In the genomic region with DNA sequence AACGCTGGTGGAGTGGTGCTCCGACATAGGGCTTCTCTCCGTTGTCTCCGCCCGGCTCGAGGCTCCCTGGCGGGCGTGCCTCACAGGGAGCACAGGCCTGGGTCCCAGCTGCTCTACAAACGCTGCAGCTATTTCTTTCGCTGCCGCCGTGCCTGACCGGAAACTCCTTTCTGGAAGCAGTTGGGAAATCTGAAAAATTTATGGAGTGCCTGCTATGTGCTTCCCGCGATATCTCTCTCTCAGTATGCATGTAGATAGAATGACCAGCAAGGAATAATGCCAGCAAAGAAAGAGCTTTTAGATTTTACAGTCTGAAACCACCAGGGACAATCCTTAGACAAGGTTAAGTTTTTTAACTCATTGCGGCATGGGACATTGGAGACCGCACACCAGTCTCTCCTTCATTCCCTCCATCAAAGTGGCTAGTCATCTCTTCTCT, we compare ENCODE assay signal across 8 cellular contexts. TPM values are rescaled to one million over a fixed set of nuclear protein-coding genes. Genes with fewer than 3 reads are reported as not detected.
DNase-seq lines count a peak whose midpoint lies in the region; ATAC-seq, FAIRE-seq and TF ChIP-seq lines count a peak whose summit lies in the region.

No MANE protein-coding gene starts in this region.

- intact Hi-C loops in activated CD4-positive, alpha-beta T cell treated with anti-CD3 and anti-CD28 coated beads for 36 hours (cut with DNase I, micrococcal nuclease), result loop anchor here (2.0 to 10.0 kb wide), 9 partner anchors 306 to 1830 kb away; partner anchors contain the start of genes ANAPC13 (in 1 of the 2), ASTE1 (in 1 of the 2), CEP63 (in 1 of the 2) and DNAJC13 (in 1 of the 2)

- H3K4me3 Mint-ChIP-seq in activated CD4-positive, alpha-beta T cell treated with anti-CD3 and anti-CD28 coated beads for 36 hours, result peak overlapping the region; percentile 83

- ATAC-seq in activated CD4-positive, alpha-beta T cell treated with anti-CD3 and anti-CD28 coated beads for 36 hours, result no peak

- peak overlapping the region; percentile 98 for H2AFZ ChIP-seq in osteoblast (ENCODE audit: low read length)

- peak overlapping the region; percentile 86 for H3K4me3 ChIP-seq in osteoblast (ENCODE audit: insufficient read depth, low read length)

- CTCF ChIA-PET in activated CD4-positive, alpha-beta T cell treated with anti-CD3 and anti-CD28 coated beads for 36 hours (lab: Charles Lee), result interaction anchor here (0.6 to 0.9 kb wide), 3 partner anchors 9 to 742 kb away, joined by 3 read pairs; no protein-coding TSS in a partner anchor

- peak overlapping the region; percentile 84 for H3K27ac Mint-ChIP-seq in activated CD4-positive, alpha-beta T cell treated with anti-CD3 and anti-CD28 coated beads for 36 hours

- no peaks in the 10 kb centered on the region for H3K27me3 Mint-ChIP-seq in activated CD4-positive, alpha-beta T cell treated with anti-CD3 and anti-CD28 coated beads for 36 hours

- H4K20me1 ChIP-seq in osteoblast (ENCODE audit: insufficient read depth, low read length), result peaks cover 8% of the 10 kb centered on the region

- H3K9me3 ChIP-seq in osteoblast (ENCODE audit: low read depth, low read length), result no peaks in the 10 kb centered on the region

- no peak for DNase-seq in activated CD4-positive, alpha-beta T cell treated with anti-CD3 and anti-CD28 coated beads for 36 hours
- no peak for DNase-seq in activated CD4-positive, alpha-beta T cell treated with anti-CD3 and anti-CD28 coated beads, Interleukin-2, amount 50 U/mL, for 1 hour
- DNase-seq in NOMO-1 treated with dmso at 0.1 percent for 144 hours (lab: John Stamatoyannopoulos, UW; ENCODE audit: unreplicated experiment) (peak; percentile 42), osteoblast (ENCODE audit: insufficient read length, low spot score, missing footprints) (no peak), SIG-M5 (lab: John Stamatoyannopoulos, UW) (no peak), GM19239 (ENCODE audit: insufficient read length, low spot score) (no peak), SK-N-DZ (ENCODE audit: low spot score) (no peak)

- FAIRE-seq in endometrium (lab: Jason Lieb, UNC) (peak; percentile 35), GM19239 (lab: Jason Lieb, UNC) (no peak)

- H3K27ac ChIP-seq in osteoblast (ENCODE audit: low read depth, low read length), result peak overlapping the region; percentile 80

- POLR2A ChIA-PET in activated CD4-positive, alpha-beta T cell treated with anti-CD3 and anti-CD28 coated beads for 36 hours (lab: Charles Lee), result interaction anchor here (0.6 kb wide), 1 partner anchor 745 kb away, joined by 3 read pairs; no protein-coding TSS in a partner anchor

- no peaks in the 10 kb centered on the region for H3K9me3 Mint-ChIP-seq in activated CD4-positive, alpha-beta T cell treated with anti-CD3 and anti-CD28 coated beads for 36 hours (ENCODE audit: low read depth)

- peak overlapping the region; percentile 96 for H3K4me2 ChIP-seq in osteoblast (ENCODE audit: insufficient read depth, low read length)

- H3K36me3 ChIP-seq in osteoblast (ENCODE audit: insufficient read depth, low read length), result peaks cover 11% of the 10 kb centered on the region

- H3K36me3 Mint-ChIP-seq in activated CD4-positive, alpha-beta T cell treated with anti-CD3 and anti-CD28 coated beads for 36 hours (ENCODE audit: low read depth), result peaks cover 10% of the 10 kb centered on the region

- H3K27me3 ChIP-seq in osteoblast (ENCODE audit: insufficient read depth, low read length), result no peaks in the 10 kb centered on the region

- no peak for TF ChIP-seq CTCF in osteoblast (IDR thresholded peaks at IDR 0.05; ENCODE audit: extremely low read depth, low read depth, low read length)

- peaks cover 35% of the 10 kb centered on the region for H3K4me1 Mint-ChIP-seq in activated CD4-positive, alpha-beta T cell treated with anti-CD3 and anti-CD28 coated beads for 36 hours

- H3K79me2 ChIP-seq in osteoblast (ENCODE audit: insufficient read depth, low read length), result peaks cover 32% of the 10 kb centered on the region

- peaks cover 19% of the 10 kb centered on the region for H3K4me1 ChIP-seq in osteoblast (ENCODE audit: insufficient read depth, low read length)

RNA-seq across cellular contexts. Expression of gene NPHP3, which starts 0.8 kb away (rescaled TPM):
- total RNA-seq in activated CD4-positive, alpha-beta T cell treated with anti-CD3 and anti-CD28 coated beads for 36 hours, result 10 to 100 TPM; 11.8 to 11.9 TPM
- 41.3 and 44.2 TPM in 2 replicates for total RNA-seq in osteoblast
- 13.2 and 28.1 TPM in 2 replicates for polyA plus RNA-seq in SK-N-DZ (2014; cell fraction: cytosol; rRNA removed)
- polyA plus RNA-seq in SK-N-DZ (2014; cell fraction: nucleus; rRNA removed), result 20.0 and 24.4 TPM in 2 replicates
